Comparison of ENCODE assay signal across 13 cellular contexts in the genomic region with DNA sequence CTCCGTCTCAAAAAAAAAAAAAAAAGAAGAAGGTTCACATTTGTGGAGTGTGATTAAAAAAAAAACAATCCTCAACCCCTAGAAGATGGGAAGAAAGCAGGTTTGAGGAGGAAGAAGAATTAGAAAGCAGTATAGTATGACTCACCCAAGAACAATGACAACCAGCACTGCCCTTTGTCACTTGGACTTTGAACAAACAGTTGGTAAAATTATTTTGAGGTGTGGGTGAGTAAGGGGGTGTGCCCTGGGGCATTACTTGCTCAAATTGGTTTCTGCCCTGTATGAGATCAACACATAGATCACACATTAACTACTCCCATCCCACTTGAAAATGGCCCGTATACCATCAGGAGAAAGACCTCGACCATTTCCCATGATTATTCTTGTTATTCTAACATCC. TPM values are rescaled to one million over a fixed set of nuclear protein-coding genes. Genes with fewer than 3 reads are reported as not detected.
DNase-seq lines count a peak whose midpoint lies in the region; TF ChIP-seq lines count a peak whose summit lies in the region.
"Had no signal": no experiment of that assay in that cellular context is flagged by ENCODE, and none has a peak within 500 bp of the region (broad histone marks: within the 10 kb centered on the region; RNA-seq: fewer than 3 reads in every experiment).

No MANE protein-coding gene starts in this region.

- H3K4me3 ChIP-seq in PC-9 (no peak overlapping the region), mesendoderm (ENCODE audit: low read length) (no peak overlapping the region)

- no peak overlapping the region for H3K56ac ChIP-seq in mesendoderm (ENCODE audit: low read length)

- no peak overlapping the region for H3K9ac ChIP-seq in mesendoderm (ENCODE audit: low read length)

- H3K4me1 ChIP-seq in PC-9 (replicated peaks; ENCODE audit: insufficient read depth), result peaks cover 47% of the 10 kb centered on the region
- no peaks in the 10 kb centered on the region for H3K4me1 ChIP-seq in mesendoderm (ENCODE audit: control insufficient read depth, low read depth, low read length)

- H3K27me3 ChIP-seq in PC-9 (ENCODE audit: insufficient read depth, low read depth), result no peaks in the 10 kb centered on the region
- H3K27me3 ChIP-seq in mesendoderm (ENCODE audit: insufficient read depth, low read length, poor library complexity), result no peaks in the 10 kb centered on the region
- H3K27me3 ChIP-seq: neutrophil had no signal

- no peak overlapping the region for H4K8ac ChIP-seq in mesendoderm (ENCODE audit: low read depth, low read length)

- H2BK120ac ChIP-seq in mesendoderm (ENCODE audit: low read depth, low read length), result no peak overlapping the region

- peaks cover 5% of the 10 kb centered on the region for H3K4me1 Mint-ChIP-seq in activated CD4-positive, alpha-beta T cell treated with anti-CD3 and anti-CD28 coated beads, Interleukin-2, amount 10 ng/mL, durations not matched to agents 7 days and 5 days
- H3K4me1 Mint-ChIP-seq: stimulated activated memory B cell treated with anti-CD40 and anti-IgM and Interleukin-4, amounts not matched to agents 10 μg/mL and 1 μg/mL and 100 μg/mL, for 72 hours had no signal

- H3K4ac ChIP-seq in mesendoderm (ENCODE audit: low read depth, low read length), result no peak overlapping the region

- peak; percentile 44 for DNase-seq in ELF-1 (ENCODE audit: low read depth, low spot score)
- DNase-seq in PC-9, result peak; percentile 76 to 96
- peak; percentile 61 for DNase-seq in dermis blood vessel endothelial cell
- DNase-seq in mucosa of gallbladder (ENCODE audit: low spot score), result peak; percentile 70
- no peak for DNase-seq in mesendoderm
- DNase-seq in SKM-1 treated with dmso at 0.1 percent for 144 hours (lab: John Stamatoyannopoulos, UW; ENCODE audit: unreplicated experiment), result no peak
- no peak for DNase-seq in C1 segment of cervical spinal cord (lab: John Stamatoyannopoulos, UW)
- DNase-seq in activated CD4-positive, alpha-beta T cell treated with anti-CD3 and anti-CD28 coated beads, Interleukin-2, amount 10 ng/mL, durations not matched to agents 7 days and 5 days, result no peak
- DNase-seq: activated CD4-positive, alpha-beta T cell treated with anti-CD3 and anti-CD28 coated beads for 36 hours; CD4-positive, CD25-positive, alpha-beta regulatory T cell; NCI-H226 had no signal

- CTCF ChIA-PET in PC-9 (lab: Charles Lee), result no interaction called here
- CTCF ChIA-PET in activated CD4-positive, alpha-beta T cell treated with anti-CD3 and anti-CD28 coated beads, Interleukin-2, amount 10 ng/mL, durations not matched to agents 7 days and 5 days (lab: Charles Lee), result no interaction called here

- no peak overlapping the region for H3K23ac ChIP-seq in mesendoderm (ENCODE audit: low read length)

- no peak for TF ChIP-seq CTCF in PC-9 (conservative IDR thresholded peaks at IDR 0.05)

- H3K27ac Mint-ChIP-seq in activated CD4-positive, alpha-beta T cell treated with anti-CD3 and anti-CD28 coated beads, Interleukin-2, amount 10 ng/mL, durations not matched to agents 7 days and 5 days, result no peak overlapping the region
- H3K27ac Mint-ChIP-seq: activated CD4-positive, alpha-beta T cell treated with anti-CD3 and anti-CD28 coated beads for 36 hours; stimulated activated memory B cell treated with anti-CD40 and anti-IgM and Interleukin-4, amounts not matched to agents 10 μg/mL and 1 μg/mL and 100 μg/mL, for 72 hours had no signal

- intact Hi-C loops in PC-9 (cut with micrococcal nuclease; ENCODE audit: unreplicated experiment), result loop anchor here (2.0 kb wide), 2 partner anchors 33 to 53 kb away; partner anchors contain the start of gene F2RL1

- peak overlapping the region; percentile 67 for H3K27ac ChIP-seq in PC-9
- no peak overlapping the region for H3K27ac ChIP-seq in mesendoderm (ENCODE audit: low read depth, low read length)
- H3K27ac ChIP-seq: neutrophil had no signal

- peak overlapping the region; percentile 61 for H3K4me2 ChIP-seq in PC-9
- H3K4me2 ChIP-seq in mesendoderm (ENCODE audit: low read length), result no peak overlapping the region

- WGBS in mesendoderm (ENCODE audit: extremely low coverage, insufficient coverage, low lambda C conversion rate), result no CpG with 5 or more reads among the region's 3 CpGs

- no peak overlapping the region for H4K5ac ChIP-seq in mesendoderm (ENCODE audit: low read length)

- no peaks in the 10 kb centered on the region for H3K36me3 Mint-ChIP-seq in activated CD4-positive, alpha-beta T cell treated with anti-CD3 and anti-CD28 coated beads, Interleukin-2, amount 10 ng/mL, durations not matched to agents 7 days and 5 days (ENCODE audit: low read depth)
- H3K36me3 Mint-ChIP-seq: CD4-positive, CD25-positive, alpha-beta regulatory T cell; stimulated activated memory B cell treated with anti-CD40 and anti-IgM and Interleukin-4, amounts not matched to agents 10 μg/mL and 1 μg/mL and 100 μg/mL, for 72 hours had no signal

- H2BK15ac ChIP-seq in mesendoderm (replicated peaks; ENCODE audit: low read depth), result no peak overlapping the region

- H2BK5ac ChIP-seq in mesendoderm (ENCODE audit: low read length), result no peak overlapping the region

- H3K18ac ChIP-seq in mesendoderm (ENCODE audit: low read length), result no peak overlapping the region

- H4K20me1 ChIP-seq in PC-9 (ENCODE audit: insufficient read depth), result no peaks in the 10 kb centered on the region

- no peaks in the 10 kb centered on the region for H3K9me3 Mint-ChIP-seq in activated CD4-positive, alpha-beta T cell treated with anti-CD3 and anti-CD28 coated beads, Interleukin-2, amount 10 ng/mL, durations not matched to agents 7 days and 5 days
- H3K9me3 Mint-ChIP-seq: stimulated activated memory B cell treated with anti-CD40 and anti-IgM and Interleukin-4, amounts not matched to agents 10 μg/mL and 1 μg/mL and 100 μg/mL, for 72 hours had no signal

- H3K4me3 Mint-ChIP-seq in activated CD4-positive, alpha-beta T cell treated with anti-CD3 and anti-CD28 coated beads, Interleukin-2, amount 10 ng/mL, durations not matched to agents 7 days and 5 days, result no peak overlapping the region
- H3K4me3 Mint-ChIP-seq: activated CD4-positive, alpha-beta T cell treated with anti-CD3 and anti-CD28 coated beads for 36 hours; CD4-positive, CD25-positive, alpha-beta regulatory T cell; stimulated activated memory B cell treated with anti-CD40 and anti-IgM and Interleukin-4, amounts not matched to agents 10 μg/mL and 1 μg/mL and 100 μg/mL, for 72 hours had no signal

- H3K9me2 ChIP-seq in PC-9 (ENCODE audit: insufficient read depth), result no peaks in the 10 kb centered on the region

- no peaks in the 10 kb centered on the region for H3K79me2 ChIP-seq in PC-9 (ENCODE audit: low read depth)
- no peaks in the 10 kb centered on the region for H3K79me2 ChIP-seq in mesendoderm (ENCODE audit: control insufficient read depth, insufficient read depth, low read length)

- H3K9me3 ChIP-seq in PC-9 (ENCODE audit: insufficient read depth, low read depth), result no peaks in the 10 kb centered on the region
- H3K9me3 ChIP-seq: neutrophil had no signal

- peaks cover 35% of the 10 kb centered on the region for H3F3A ChIP-seq in PC-9 (ENCODE audit: insufficient read depth, low read depth)

- peak overlapping the region; percentile 26; the same call in 1 of the 2 replicates for H2AFZ ChIP-seq in PC-9

- POLR2A ChIA-PET in PC-9 (lab: Charles Lee; ENCODE audit: unreplicated experiment), result interaction anchor here (0.6 to 0.7 kb wide), 3 partner anchors 8 to 315 kb away, joined by 6 to 22 read pairs (median 9); no protein-coding TSS in a partner anchor
- POLR2A ChIA-PET in activated CD4-positive, alpha-beta T cell treated with anti-CD3 and anti-CD28 coated beads, Interleukin-2, amount 10 ng/mL, durations not matched to agents 7 days and 5 days (lab: Charles Lee), result no interaction called here

- BruUV-seq in PC-9 (replicated peaks; lab: Mats Ljungman, UMichigan), result no TSS peak

- no peak overlapping the region for H2AK5ac ChIP-seq in mesendoderm (ENCODE audit: low read length)

- H3K27me3 Mint-ChIP-seq in activated CD4-positive, alpha-beta T cell treated with anti-CD3 and anti-CD28 coated beads, Interleukin-2, amount 10 ng/mL, durations not matched to agents 7 days and 5 days, result peaks cover 6% of the 10 kb centered on the region
- H3K27me3 Mint-ChIP-seq: activated CD4-positive, alpha-beta T cell treated with anti-CD3 and anti-CD28 coated beads for 36 hours had no signal

- H3K79me1 ChIP-seq in mesendoderm (ENCODE audit: low read length), result no peaks in the 10 kb centered on the region

- H3K36me3 ChIP-seq in PC-9 (ENCODE audit: low read depth), result no peaks in the 10 kb centered on the region
- H3K36me3 ChIP-seq in mesendoderm (ENCODE audit: control insufficient read depth, insufficient read depth, low read length), result no peaks in the 10 kb centered on the region
- H3K36me3 ChIP-seq: neutrophil had no signal

RNA-seq across cellular contexts. Expression of gene F2RL1, which starts 33.3 kb away (rescaled TPM):
- 34.5 and 34.6 TPM in 2 replicates for total RNA-seq in PC-9 (2021)
- 24.0 and 30.0 TPM in 2 replicates for total RNA-seq in dermis blood vessel endothelial cell
- total RNA-seq in mucosa of gallbladder, result 48.9 TPM
- 36.3 TPM for polyA plus RNA-seq in mesendoderm (2013, experiment 1 of 2)
- 35.7 TPM for polyA plus RNA-seq in mesendoderm (2013, experiment 2 of 2)
- total RNA-seq in activated CD4-positive, alpha-beta T cell treated with anti-CD3 and anti-CD28 coated beads, Interleukin-2, amount 10 ng/mL, durations not matched to agents 7 days and 5 days, result under 1 TPM; 0.27 to 0.89 TPM

Comparison
In these comparisons a context has a peak if more than half of its experiments do, and no peak if none do; other contexts are left out.
1. DNase-seq: peak in ELF-1 (single experiment), PC-9 (2 of 2), dermis blood vessel endothelial cell (single experiment) and mucosa of gallbladder (single experiment); none in mesendoderm (single experiment), SKM-1 treated with dmso at 0.1 percent for 144 hours (single experiment), C1 segment of cervical spinal cord (0 of 14) and activated CD4-positive, alpha-beta T cell treated with anti-CD3 and anti-CD28 coated beads, Interleukin-2, amount 10 ng/mL, durations not matched to agents 7 days and 5 days (single experiment).
2. RNA of gene F2RL1, which starts 33.3 kb away (total RNA-seq): 48.9 TPM in mucosa of gallbladder (single experiment), 34.5 to 34.6 TPM in PC-9 and 24.0 to 30.0 TPM in dermis blood vessel endothelial cell; 0.27 to 0.89 TPM in activated CD4-positive, alpha-beta T cell treated with anti-CD3 and anti-CD28 coated beads, Interleukin-2, amount 10 ng/mL, durations not matched to agents 7 days and 5 days; every median in the first group is over 10 times any median in the second.